14 cellular contexts compared by ENCODE assay signal in the genomic region with DNA sequence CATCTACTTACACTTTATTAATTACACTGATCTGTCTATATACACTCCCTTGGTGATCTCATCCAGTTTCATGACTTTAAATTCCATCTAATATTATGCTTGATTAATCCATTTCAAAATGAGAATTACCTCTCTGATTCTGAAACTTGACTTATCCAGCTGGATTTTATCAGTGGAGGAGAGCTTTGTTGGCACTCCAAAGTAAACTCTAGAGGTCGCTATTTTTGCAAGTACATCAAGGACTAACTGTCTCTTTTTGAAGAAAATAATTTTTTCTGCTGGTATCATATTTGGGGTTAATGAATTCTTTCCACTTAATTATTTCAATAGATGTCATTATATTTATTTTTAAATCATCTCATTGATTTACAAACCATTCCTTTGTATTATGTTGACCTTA.
DNase-seq lines count a peak whose midpoint lies in the region; ATAC-seq and TF ChIP-seq lines count a peak whose summit lies in the region.
"Had no signal": no experiment of that assay in that cellular context is flagged by ENCODE, and none has a peak within 500 bp of the region (broad histone marks: within the 10 kb centered on the region; RNA-seq: fewer than 3 reads in every experiment).

No MANE protein-coding gene starts in this region.

- no peak for DNase-seq in AG09309 (ENCODE audit: low read depth)
- DNase-seq in GM13977 (ENCODE audit: low spot score), result no peak
- peak; percentile 30 for DNase-seq in RKO (ENCODE audit: low spot score)
- peak; percentile 17 for DNase-seq in fibroblast of villous mesenchyme (ENCODE audit: low read depth)
- DNase-seq in mucosa of gallbladder (ENCODE audit: low spot score), result no peak
- DNase-seq in trophoblast cell, result no peak
- no peak for DNase-seq in heart right ventricle
- DNase-seq: activated CD4-positive, alpha-beta memory T cell treated with anti-CD3 and anti-CD28 coated beads for 36 hours; activated naive CD8-positive, alpha-beta T cell treated with anti-CD3 and anti-CD28 coated beads for 36 hours; CD8-positive, alpha-beta memory T cell; NCI-H1436 treated with DMSO at 0.1 percent for 48 hours; SHP77 treated with DMSO at 0.1 percent for 48 hours had no signal

- H3K4me3 ChIP-seq in AG09309 (ENCODE audit: control insufficient read depth, low read depth, low read length), result no peak overlapping the region
- no peak overlapping the region for H3K4me3 ChIP-seq in fibroblast of villous mesenchyme (ENCODE audit: low read depth, low read length)
- no peak overlapping the region for H3K4me3 ChIP-seq in trophoblast cell (ENCODE audit: low read depth, low read length)
- H3K4me3 ChIP-seq in heart right ventricle, result no peak overlapping the region

- H4K8ac ChIP-seq in trophoblast cell (ENCODE audit: low read depth, low read length), result no peak overlapping the region

- no peak overlapping the region for H4K91ac ChIP-seq in trophoblast cell (ENCODE audit: low read depth, low read length)

- H3K9ac ChIP-seq in trophoblast cell (ENCODE audit: low read length), result no peak overlapping the region

- no peak overlapping the region for H4K12ac ChIP-seq in trophoblast cell (ENCODE audit: low read depth, low read length)

- H3K23ac ChIP-seq in trophoblast cell (ENCODE audit: low read length), result no peak overlapping the region

- in situ Hi-C loops in GM13977 (cut with MboI; ENCODE audit: low pct_unique_long_range_greater_than_20kb, low sequenced_read_pairs, unreplicated experiment), result no loop called here

- TF ChIP-seq CTCF in AG09309 (IDR thresholded peaks at IDR 0.05; ENCODE audit: control insufficient read depth, insufficient read depth, low read depth, low read length, missing control alignments), result peak; percentile 36
- TF ChIP-seq CTCF in GM13977 (IDR thresholded peaks at IDR 0.05; ENCODE audit: extremely low read depth, insufficient read depth, missing control alignments), result peak; percentile 34
- TF ChIP-seq CTCF in fibroblast of villous mesenchyme (IDR thresholded peaks at IDR 0.05; ENCODE audit: insufficient read depth, low read depth, low read length), result peak; percentile 42
- peak in 1 of 9 donors; percentile 16 for TF ChIP-seq CTCF in heart right ventricle (IDR thresholded peaks at IDR 0.05)

- no peak overlapping the region for H3K4me2 ChIP-seq in trophoblast cell (ENCODE audit: low read length)

- no peaks in the 10 kb centered on the region for H3K79me2 ChIP-seq in trophoblast cell (ENCODE audit: control insufficient read depth, insufficient read depth, low read length, poor library complexity)

- intact Hi-C loops in heart right ventricle (cut with DNase I), result no loop called here

- H3K14ac ChIP-seq in trophoblast cell (ENCODE audit: low read length), result no peak overlapping the region

- H3K36me3 ChIP-seq in trophoblast cell (ENCODE audit: control insufficient read depth in 1 of 2, insufficient read depth in 2 of 2, low read length in 2 of 2) (no peaks in the 10 kb centered on the region), heart right ventricle (no peaks in the 10 kb centered on the region)

- H2AK5ac ChIP-seq in trophoblast cell (ENCODE audit: low read length), result no peak overlapping the region

- ATAC-seq in heart right ventricle (no peak), HG02571 (IDR thresholded peaks at IDR 0.05; ENCODE audit: unreplicated experiment) (no peak)
- ATAC-seq: left lobe of liver had no signal

- H3K18ac ChIP-seq in trophoblast cell (ENCODE audit: low read length), result no peak overlapping the region

- no peak overlapping the region for H2BK5ac ChIP-seq in trophoblast cell (ENCODE audit: low read depth, low read length, poor library complexity)

- H3K27ac ChIP-seq in trophoblast cell (ENCODE audit: low read depth, low read length) (no peak overlapping the region), heart right ventricle (no peak overlapping the region)

- H3K4me1 ChIP-seq in trophoblast cell (ENCODE audit: control insufficient read depth in 1 of 2, insufficient read depth in 2 of 2, low read length in 2 of 2) (no peaks in the 10 kb centered on the region), heart right ventricle (no peaks in the 10 kb centered on the region)

- no peak overlapping the region for H3K4ac ChIP-seq in trophoblast cell (ENCODE audit: low read depth, low read length)

- no peak overlapping the region for H2AFZ ChIP-seq in trophoblast cell (ENCODE audit: insufficient read depth, low read length, poor library complexity)

- WGBS in trophoblast cell (ENCODE audit: extremely low coverage, insufficient coverage, insufficient read length), result no CpG with 5 or more reads among the region's 1 CpG
- WGBS in heart right ventricle, 2 donors, result 10 to 14% methylated on average over 1 of the region's 1 CpG

- no peaks in the 10 kb centered on the region for H3K79me1 ChIP-seq in trophoblast cell (ENCODE audit: low read length)

- no peaks in the 10 kb centered on the region for H3K27me3 ChIP-seq in trophoblast cell (ENCODE audit: insufficient read depth, low read length)
- H3K27me3 ChIP-seq in heart right ventricle, result no peaks in the 10 kb centered on the region

- no peak overlapping the region for H2BK120ac ChIP-seq in trophoblast cell (ENCODE audit: insufficient read depth, low read length, poor library complexity)

- H2BK12ac ChIP-seq in trophoblast cell (ENCODE audit: low read length), result no peak overlapping the region

- H3K9me3 ChIP-seq in trophoblast cell (ENCODE audit: insufficient read depth, low read depth, low read length) (no peaks in the 10 kb centered on the region), heart right ventricle (no peaks in the 10 kb centered on the region)

Comparison
In these comparisons a context has a peak if more than half of its experiments do, and no peak if none do; other contexts are left out.
1. DNase-seq: peak in RKO (single experiment) and fibroblast of villous mesenchyme (single experiment); none in AG09309 (single experiment), GM13977 (single experiment), mucosa of gallbladder (single experiment), trophoblast cell (0 of 2) and heart right ventricle (0 of 2).